ENCODE assay signal across 18 cellular contexts in genomic region chr21:42521805-42522204, GRCh38. TPM values are rescaled to one million over a fixed set of nuclear protein-coding genes. Genes with fewer than 3 reads are reported as not detected.
DNase-seq lines count a peak whose midpoint lies in the region; ATAC-seq and TF ChIP-seq lines count a peak whose summit lies in the region.
"Had no signal": no experiment of that assay in that cellular context is flagged by ENCODE, and none has a peak within 500 bp of the region (broad histone marks: within the 10 kb centered on the region; RNA-seq: fewer than 3 reads in every experiment).

No MANE protein-coding gene starts in this region.

- H3F3A ChIP-seq in GM23338 (replicated peaks; ENCODE audit: low read depth) (peaks cover 3% of the 10 kb centered on the region; the same call in 1 of the 2 replicates), Loucy (ENCODE audit: low read depth) (no peaks in the 10 kb centered on the region)

- peaks cover 41% of the 10 kb centered on the region for H3K79me2 ChIP-seq in GM23338 (replicated peaks; ENCODE audit: insufficient read depth)
- peaks cover 100% of the 10 kb centered on the region for H3K79me2 ChIP-seq in Loucy (ENCODE audit: insufficient read depth, low read length)

- no peaks in the 10 kb centered on the region for H3K9me2 ChIP-seq in GM23338 (ENCODE audit: insufficient read depth)
- no peaks in the 10 kb centered on the region for H3K9me2 ChIP-seq in Loucy (replicated peaks; ENCODE audit: low read depth, low read length)

- WGBS in prostate gland = 88% methylated on average over 6 of the region's 6 CpGs

- H3K27me3 ChIP-seq in GM23338 (ENCODE audit: insufficient read depth) (no peaks in the 10 kb centered on the region), Loucy (ENCODE audit: insufficient read depth, low read length, poor library complexity, severe bottlenecking) (no peaks in the 10 kb centered on the region), prostate gland (replicated peaks; ENCODE audit: insufficient read depth) (no peaks in the 10 kb centered on the region)

- no peak overlapping the region for H3K9ac ChIP-seq in Loucy (ENCODE audit: low read depth, low read length, poor library complexity, severe bottlenecking)

- H3K4me1 Mint-ChIP-seq in GM23338 = peaks cover 52% of the 10 kb centered on the region

- H3K36me3 ChIP-seq in GM23338 (ENCODE audit: insufficient read depth) (peaks cover 6% of the 10 kb centered on the region; the same call in 1 of the 2 replicates), Loucy (ENCODE audit: insufficient read depth, low read length) (peaks cover 81% of the 10 kb centered on the region; the same call in 1 of the 2 replicates), prostate gland (no peaks in the 10 kb centered on the region)

- intact Hi-C loops in prostate gland (cut with DNase I) = no loop called here

- peaks cover 17% of the 10 kb centered on the region for H3K27me3 Mint-ChIP-seq in GM23338 (ENCODE audit: insufficient read depth, low read depth, poor library complexity)

- no peaks in the 10 kb centered on the region for H3K9me3 Mint-ChIP-seq in GM23338
- H3K9me3 Mint-ChIP-seq: CD8-positive, alpha-beta T cell had no signal

- H3K4me2 ChIP-seq in GM23338 (no peak overlapping the region), Loucy (ENCODE audit: low read depth, low read length, poor library complexity, severe bottlenecking) (peak overlapping the region; percentile 84)
- H3K4me2 ChIP-seq: PC-9 had no signal

- H3K36me3 Mint-ChIP-seq in GM23338 (ENCODE audit: low read depth) = peaks cover 70% of the 10 kb centered on the region

- DNase-seq in GM23338 (ENCODE audit: low spot score) (no peak), coronary artery (ENCODE audit: low spot score) (peak; percentile 50), prostate gland (ENCODE audit: low spot score) (no peak), DMS79 treated with DMSO at 0.1 percent for 48 hours (lab: John Stamatoyannopoulos, UW) (no peak), SHP77 (lab: John Stamatoyannopoulos, UW) (no peak), omental fat pad (ENCODE audit: low spot score) (no peak)
- DNase-seq: CD8-positive, alpha-beta T cell; DMS 273 treated with DMSO at 0.1 percent for 48 hours; DMS79; MM.1S; NCI-H2029 treated with DMSO at 0.1 percent for 48 hours; NCI-H2227 treated with DMSO at 0.1 percent for 48 hours; PC-9 had no signal

- H4K20me1 ChIP-seq in GM23338 (replicated peaks; ENCODE audit: insufficient read depth) (no peaks in the 10 kb centered on the region; the same call in 1 of the 2 replicates), Loucy (ENCODE audit: insufficient read depth, low read length, poor library complexity, severe bottlenecking) (peaks cover 88% of the 10 kb centered on the region)

- H3K4me1 ChIP-seq in GM23338 (ENCODE audit: insufficient read depth) (peaks cover 30% of the 10 kb centered on the region), Loucy (ENCODE audit: insufficient read depth, low read length, poor library complexity, severe bottlenecking) (peaks cover 97% of the 10 kb centered on the region), prostate gland (replicated peaks) (peaks cover 27% of the 10 kb centered on the region)

- no peak for ATAC-seq in GM23338
- no peak for ATAC-seq in GM21515 (IDR thresholded peaks at IDR 0.05; ENCODE audit: unreplicated experiment)
- no peak for ATAC-seq in omental fat pad (ENCODE audit: low FRiP score)
- ATAC-seq: CD8-positive, alpha-beta T cell; Right ventricle myocardium inferior had no signal

- H3K27ac ChIP-seq in GM23338 (ENCODE audit: low read depth) = no peak overlapping the region
- no peak overlapping the region for H3K27ac ChIP-seq in coronary artery
- H3K27ac ChIP-seq in prostate gland = peak overlapping the region; percentile 90 to 95
- H3K27ac ChIP-seq: C4-2B, PC-9 had no signal

- no peak for TF ChIP-seq POLR2A in prostate gland (IDR thresholded peaks at IDR 0.05)

- no peak overlapping the region for H2AFZ ChIP-seq in GM23338
- H2AFZ ChIP-seq in Loucy (ENCODE audit: low read length) = no peak overlapping the region
- H2AFZ ChIP-seq: PC-9 had no signal

- H3K27ac Mint-ChIP-seq in GM23338 = peak overlapping the region; percentile 46; the same call in 1 of the 2 replicates
- H3K27ac Mint-ChIP-seq: CD8-positive, alpha-beta T cell had no signal

- H3K4me3 ChIP-seq in GM23338 = no peak overlapping the region
- no peak overlapping the region for H3K4me3 ChIP-seq in Loucy (ENCODE audit: low read length, poor library complexity, severe bottlenecking)
- H3K4me3 ChIP-seq in coronary artery = no peak overlapping the region
- H3K4me3 ChIP-seq in prostate gland = no peak overlapping the region
- H3K4me3 ChIP-seq: PC-9 had no signal

- TF ChIP-seq CTCF in GM23338 (conservative IDR thresholded peaks at IDR 0.05; ENCODE audit: low read depth in 2 of 2) = no peak
- TF ChIP-seq CTCF in Loucy (conservative IDR thresholded peaks at IDR 0.05; ENCODE audit: low read length) = no peak
- TF ChIP-seq CTCF in coronary artery (IDR thresholded peaks at IDR 0.05) = no peak
- no peak for TF ChIP-seq CTCF in prostate gland (IDR thresholded peaks at IDR 0.05)
- TF ChIP-seq CTCF in omental fat pad (IDR thresholded peaks at IDR 0.05) = no peak

- H3K9me3 ChIP-seq in Loucy (ENCODE audit: insufficient read depth, low read depth, low read length) = no peaks in the 10 kb centered on the region
- no peaks in the 10 kb centered on the region for H3K9me3 ChIP-seq in prostate gland

- no peak overlapping the region for H3K4me3 Mint-ChIP-seq in GM23338
- H3K4me3 Mint-ChIP-seq: CD8-positive, alpha-beta T cell had no signal

TF ChIP-seq in GM23338, 12 proteins besides CTCF, POLR2A, EP300 and RAD21:
- no peak for TF ChIP-seq EZH2phosphoT487 (IDR thresholded peaks at IDR 0.05; ENCODE audit: unreplicated experiment)

RNA-seq across cellular contexts. Expression of gene SLC37A1, which starts 8.2 kb away (rescaled TPM):
- total RNA-seq in GM23338 (2014; rRNA removed; shearing (Covaris generic)) = 25.2 and 30.3 TPM in 2 replicates
- polyA plus RNA-seq in GM23338 (2016; fragmentation: Nextera tagmentation; extraction: Ambion mirVana) = 11.0 and 14.0 TPM in 2 replicates
- total RNA-seq in prostate gland = 10 to 100 TPM; 44.2 to 49.6 TPM
- 10 to 100 TPM in 1 of 4 donors, 1 to 10 TPM in 3; 4.6 to 11.0 (median 6.0) TPM for total RNA-seq in omental fat pad
- total RNA-seq: LHCN-M2 had no signal

RNA-seq across cellular contexts. Expression of gene RSPH1, which starts 25.8 kb away (rescaled TPM):
- 0.12 TPM in 1 of 2 replicates, not detected in the other for total RNA-seq in GM23338 (2014; rRNA removed; shearing (Covaris generic))
- 0.23 and 1.4 TPM in 2 replicates for polyA plus RNA-seq in GM23338 (2016; fragmentation: Nextera tagmentation; extraction: Ambion mirVana)
- 1 to 10 TPM; 1.6 to 2.6 TPM for total RNA-seq in prostate gland
- under 1 TPM in 3 of 4 donors, not detected in 1; 0.31 to 0.37 (median 0.36) TPM for total RNA-seq in omental fat pad
- total RNA-seq: LHCN-M2, Right ventricle myocardium inferior had no signal

Comparison
In these comparisons a context has a peak if more than half of its experiments do, and no peak if none do; other contexts are left out.
1. H3K27ac ChIP-seq: peak in prostate gland (2 of 2); none in GM23338 (single experiment) and coronary artery (0 of 2).